In the genomic region with DNA sequence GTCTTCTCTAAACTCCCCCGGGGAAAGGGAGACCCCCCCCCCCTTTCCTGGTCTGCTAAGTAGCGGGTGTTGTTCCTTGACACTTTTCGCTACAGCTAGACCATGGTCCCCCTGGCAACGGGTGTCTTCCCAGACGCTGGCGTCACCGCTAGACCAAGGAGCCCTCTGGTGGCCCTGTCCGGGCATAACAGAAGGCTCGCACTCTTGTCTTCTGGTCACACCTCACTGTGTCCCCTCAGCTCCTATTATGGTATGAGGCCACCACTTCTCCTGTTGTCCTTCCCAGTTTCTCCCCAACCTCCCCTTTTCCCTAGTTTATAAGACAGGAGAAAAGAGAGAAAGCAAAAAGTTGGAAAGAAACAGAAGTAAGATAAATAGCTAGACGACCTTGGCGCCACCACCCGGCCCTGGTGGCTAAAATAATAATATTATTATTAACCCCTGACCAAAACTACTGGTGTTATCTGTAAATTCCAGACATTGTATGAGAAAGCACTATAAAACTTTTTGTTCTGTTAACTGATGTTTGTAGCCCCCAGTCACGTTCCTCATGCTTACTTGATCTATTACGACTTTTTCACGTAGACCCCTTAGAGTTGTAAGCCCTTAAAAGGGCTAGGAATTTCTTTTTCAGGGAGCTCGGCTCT, we compare ENCODE assay signal across 9 cellular contexts. TPM values are rescaled to one million over a fixed set of nuclear protein-coding genes. Genes with fewer than 3 reads are reported as not detected.
A peak's percentile ranks its signal among the peaks of the same experiment; 100 is the strongest.
DNase-seq lines count a peak whose midpoint lies in the region; ATAC-seq and TF ChIP-seq lines count a peak whose summit lies in the region.
"Not testable (repeated sequence)": the region's sequence is repeated elsewhere in the genome, so short reads cannot be mapped to it uniquely, and the experiment has no call there.
"Had no signal": no experiment of that assay in that cellular context is flagged by ENCODE, and none has a peak within 500 bp of the region (broad histone marks: within the 10 kb centered on the region; RNA-seq: fewer than 3 reads in every experiment).

No MANE protein-coding gene starts in this region.

- not testable (repeated sequence) for H3K36me3 Mint-ChIP-seq in activated T-cell treated with anti-CD3 and anti-CD28 coated beads, Interleukin-2, amount 50 U/mL, for 24 hours (ENCODE audit: low read depth); immature natural killer cell

- not testable (repeated sequence) for H3K4me3 Mint-ChIP-seq in activated T-cell treated with anti-CD3 and anti-CD28 coated beads, Interleukin-2, amount 50 U/mL, for 24 hours
- peak overlapping the region in 2 of 5 donors; percentile 21 to 30 for H3K4me3 Mint-ChIP-seq in immature natural killer cell

- H3K9me3 ChIP-seq in upper lobe of right lung, result not testable (repeated sequence)

- peak; percentile 81 for DNase-seq in ELF-1 (ENCODE audit: low read depth, low spot score)
- DNase-seq in NB4 (ENCODE audit: low read depth), result peak; percentile 64
- DNase-seq in SK-N-DZ (ENCODE audit: low spot score), result peak; percentile 57
- DNase-seq in activated T-cell treated with anti-CD3 and anti-CD28 coated beads, Interleukin-2, amount 50 U/mL, for 24 hours, result peak; percentile 66
- peak; percentile 31 for DNase-seq in dedifferentiated amniotic fluid mesenchymal stem cell (ENCODE audit: extremely low spot score)
- DNase-seq in immature natural killer cell, result peak; percentile 67 to 74 (median 73)
- DNase-seq in posterior cingulate gyrus, result peak in 6 of 10 donors; percentile 38 to 88 (median 55)
- DNase-seq in upper lobe of right lung, result not testable (repeated sequence)

- not testable (repeated sequence) for H3K27ac Mint-ChIP-seq in activated T-cell treated with anti-CD3 and anti-CD28 coated beads, Interleukin-2, amount 50 U/mL, for 24 hours
- H3K27ac Mint-ChIP-seq in immature natural killer cell, result peak overlapping the region; percentile 49 to 91 (median 88)

- not testable (repeated sequence) for H3K4me3 ChIP-seq in NB4 (ENCODE audit: low read depth, low read length); upper lobe of right lung

- H3K27me3 Mint-ChIP-seq in activated T-cell treated with anti-CD3 and anti-CD28 coated beads, Interleukin-2, amount 50 U/mL, for 24 hours; immature natural killer cell (ENCODE audit: low read depth in 3 of 3): not testable (repeated sequence)

- not testable (repeated sequence) for H3K9me3 Mint-ChIP-seq in activated T-cell treated with anti-CD3 and anti-CD28 coated beads, Interleukin-2, amount 50 U/mL, for 24 hours; immature natural killer cell

- H3K36me3 ChIP-seq in upper lobe of right lung, result not testable (repeated sequence)

- TF ChIP-seq CTCF in NB4 (IDR thresholded peaks at IDR 0.05; ENCODE audit: low read depth, low read length), result peak; percentile 24
- peak; percentile 44 for TF ChIP-seq CTCF in upper lobe of right lung (IDR thresholded peaks at IDR 0.05)

- H3K27me3 ChIP-seq in upper lobe of right lung, result not testable (repeated sequence)

- H3K4me1 ChIP-seq in upper lobe of right lung, result peaks cover 11% of the 10 kb centered on the region

- intact Hi-C loops in posterior cingulate gyrus (cut with DNase I); upper lobe of right lung (cut with DNase I): not testable (repeated sequence)

- not testable (repeated sequence) for H3K27ac ChIP-seq in upper lobe of right lung

- H3K4me1 Mint-ChIP-seq in activated T-cell treated with anti-CD3 and anti-CD28 coated beads, Interleukin-2, amount 50 U/mL, for 24 hours (ENCODE audit: low read depth), result peaks cover 28% of the 10 kb centered on the region
- peaks cover 40 to 42% of the 10 kb centered on the region in 2 donors for H3K4me1 Mint-ChIP-seq in immature natural killer cell

- TF ChIP-seq POLR2A in NB4 (IDR thresholded peaks at IDR 0.05; ENCODE audit: extremely low read depth, insufficient read length), result not testable (repeated sequence)

- ATAC-seq in upper lobe of right lung, result not testable (repeated sequence)

RNA-seq across cellular contexts. Expression of a gene that starts 4.5 kb away (rescaled TPM):
- polyA plus RNA-seq in SK-N-DZ (2014; cell fraction: cytosol; rRNA removed), result 8.9 and 24.9 TPM in 2 replicates
- 16.2 and 22.0 TPM in 2 replicates for polyA plus RNA-seq in SK-N-DZ (2014; cell fraction: nucleus; rRNA removed)
- polyA plus RNA-seq in immature natural killer cell, result 10 to 100 TPM in 1 of 3 donors, 1 to 10 TPM in 2; 2.5 to 16.1 (median 4.8) TPM
- total RNA-seq in upper lobe of right lung, result 41.3 TPM

RNA-seq across cellular contexts. Expression of a gene that starts 24.2 kb away (rescaled TPM):
- 109 and 111 TPM in 2 replicates for polyA plus RNA-seq in SK-N-DZ (2014; cell fraction: cytosol; rRNA removed)
- polyA plus RNA-seq in SK-N-DZ (2014; cell fraction: nucleus; rRNA removed), result 50.3 and 65.1 TPM in 2 replicates
- 10 to 100 TPM; 15.9 to 24.5 (median 18.3) TPM for polyA plus RNA-seq in immature natural killer cell
- 29.0 TPM for total RNA-seq in upper lobe of right lung

RNA-seq across cellular contexts. Expression of a gene that starts 49.2 kb away (rescaled TPM):
- polyA plus RNA-seq in SK-N-DZ (2014; cell fraction: cytosol; rRNA removed), result not detected in 2 replicates
- polyA plus RNA-seq in SK-N-DZ (2014; cell fraction: nucleus; rRNA removed), result not detected in 2 replicates
- under 1 TPM in 2 of 3 donors, not detected in 1; 0.23 to 0.40 TPM for polyA plus RNA-seq in immature natural killer cell
- total RNA-seq in upper lobe of right lung, result 15.2 TPM
- total RNA-seq: mesenteric fat pad had no signal

RNA-seq across cellular contexts. Expression of a gene that starts 56.9 kb away (rescaled TPM):
- 16.9 and 22.7 TPM in 2 replicates for polyA plus RNA-seq in SK-N-DZ (2014; cell fraction: cytosol; rRNA removed)
- polyA plus RNA-seq in SK-N-DZ (2014; cell fraction: nucleus; rRNA removed), result 45.5 and 46.1 TPM in 2 replicates
- polyA plus RNA-seq in immature natural killer cell, result not detected
- not detected for total RNA-seq in upper lobe of right lung
- total RNA-seq: mesenteric fat pad had no signal
